ENCODE assay signal across 7 cellular contexts in genomic region chr1:120048208-120048607, GRCh38. TPM values are rescaled to one million over a fixed set of nuclear protein-coding genes. Genes with fewer than 3 reads are reported as not detected.
DNase-seq lines count a peak whose midpoint lies in the region; TF ChIP-seq lines count a peak whose summit lies in the region.
"Not testable (repeated sequence)": the region's sequence is repeated elsewhere in the genome, so short reads cannot be mapped to it uniquely, and the experiment has no call there.

No MANE protein-coding gene starts in this region.

- not testable (repeated sequence) for H3K36me3 ChIP-seq in GM23248 (ENCODE audit: low read depth)

- in situ Hi-C loops in GM23248 (cut with MboI); astrocyte of the cerebellum (cut with HindIII; ENCODE audit: low sequenced_read_pairs): not testable (repeated sequence)

- TF ChIP-seq CTCF in AG10803 (conservative IDR thresholded peaks at IDR 0.05; ENCODE audit: low read length); astrocyte of the cerebellum (IDR thresholded peaks at IDR 0.05; ENCODE audit: low read depth, low read length, missing control alignments): not testable (repeated sequence)

- H3K9me2 ChIP-seq in GM23248 (ENCODE audit: insufficient read depth) = not testable (repeated sequence)

- H2AFZ ChIP-seq in GM23248 = not testable (repeated sequence)

- H3K27ac ChIP-seq in GM23248 = not testable (repeated sequence)

- 0 to 11% methylated on average over 1 of the region's 2 CpGs for WGBS in GM23248 (ENCODE audit: low coverage in 1 of 2, low lambda C conversion rate in 2 of 2, missing lambda C conversion rate in 2 of 2), 2 experiments

- not testable (repeated sequence) for H3K4me3 ChIP-seq in AG10803 (ENCODE audit: low read length); GM23248; astrocyte of the cerebellum (ENCODE audit: low read depth, low read length)

- not testable (repeated sequence) for H3K4me1 ChIP-seq in GM23248 (ENCODE audit: insufficient read depth)

- DNase-seq in AG10803 (ENCODE audit: low read depth) (peak; percentile 81), GM23248 (peak; percentile 36), LHCN-M2 (ENCODE audit: low read depth) (peak; percentile 34), astrocyte of the cerebellum (ENCODE audit: low read depth) (peak; percentile 23), fibroblast of gingiva (ENCODE audit: low read depth) (peak; percentile 1), foreskin melanocyte (peak; percentile 16), renal cortical epithelial cell (ENCODE audit: low read depth) (peak; percentile 61)

- not testable (repeated sequence) for H4K20me1 ChIP-seq in GM23248 (ENCODE audit: insufficient read depth)

- not testable (repeated sequence) for H3K4me2 ChIP-seq in GM23248 (ENCODE audit: unreplicated experiment)

- not testable (repeated sequence) for H3K79me2 ChIP-seq in GM23248 (ENCODE audit: insufficient read depth)

- H3F3A ChIP-seq in GM23248 (ENCODE audit: insufficient read depth) = not testable (repeated sequence)

- H3K9me3 ChIP-seq in GM23248 (ENCODE audit: low read depth) = not testable (repeated sequence)

- not testable (repeated sequence) for H3K9ac ChIP-seq in GM23248

- H3K27me3 ChIP-seq in GM23248 (replicated peaks; ENCODE audit: insufficient read depth) = not testable (repeated sequence)

RNA-seq across cellular contexts. Expression of gene NOTCH2, which starts 21.3 kb away (rescaled TPM):
- 136 and 150 TPM in 2 replicates for total RNA-seq in GM23248 (2014; rRNA removed; shearing (Covaris generic))
- 44.8 and 45.2 TPM in 2 replicates for polyA plus RNA-seq in GM23248 (2016; fragmentation: Nextera tagmentation; extraction: Ambion mirVana)
- total RNA-seq in LHCN-M2 (2014; rRNA removed) (129 and 140 TPM in 2 replicates), renal cortical epithelial cell (95.2 and 159 TPM in 2 replicates)
- 34.5 TPM for polyA plus RNA-seq in LHCN-M2 (2012)

Comparison
In these comparisons a context has a peak if more than half of its experiments do, and no peak if none do; other contexts are left out.
1. DNase-seq: peak in every context shown above with its lines; median percentile 81 in AG10803; 61 in renal cortical epithelial cell; 36 in GM23248; 34 in LHCN-M2; 23 in astrocyte of the cerebellum; 16 in foreskin melanocyte; 1 in fibroblast of gingiva.